8 cellular contexts compared by ENCODE assay signal in the genomic region with DNA sequence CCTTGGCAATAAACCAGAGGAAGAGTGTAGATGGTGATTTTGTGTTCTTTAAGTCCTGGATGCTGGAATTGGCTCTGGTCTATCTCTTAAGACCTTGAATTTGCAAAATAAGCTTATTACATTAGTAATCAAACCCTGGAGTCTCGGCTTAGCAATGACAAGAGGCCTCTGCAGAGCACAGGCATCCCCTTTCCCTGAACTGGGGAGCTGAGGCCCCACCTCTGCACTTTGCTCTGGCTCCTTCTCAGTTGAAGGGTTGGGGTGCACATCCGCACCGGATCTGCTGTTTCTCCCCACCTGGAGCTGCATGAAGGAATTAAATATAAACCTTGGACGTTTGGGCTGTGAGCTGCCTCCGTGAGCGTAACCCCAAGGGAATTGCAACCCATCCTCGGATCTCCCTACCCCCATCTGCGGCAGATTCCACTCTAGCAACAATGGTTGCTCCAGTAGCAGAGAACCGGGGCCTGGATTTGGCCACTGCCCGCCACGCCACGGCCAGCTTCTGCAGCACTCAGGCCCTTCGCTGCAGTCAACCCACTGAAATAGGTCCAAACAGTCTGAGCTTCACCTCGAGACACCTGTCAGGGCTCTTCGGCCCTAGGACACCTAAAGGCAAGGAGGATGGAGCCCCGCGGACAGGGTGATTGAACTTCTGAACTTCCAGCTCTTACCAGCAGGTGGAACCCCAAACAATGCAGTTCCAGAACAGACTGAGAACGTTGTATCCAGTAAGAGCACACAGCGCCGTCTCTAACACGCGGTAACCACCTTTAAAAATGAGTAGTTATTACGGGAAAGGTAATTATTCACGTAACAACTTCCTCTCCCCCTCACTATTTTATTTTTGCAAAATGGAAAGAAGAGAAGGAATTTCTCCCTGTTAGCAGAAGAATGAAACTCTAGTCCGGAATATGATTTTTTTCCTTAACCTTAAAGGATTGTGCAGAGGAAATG. TPM values are rescaled to one million over a fixed set of nuclear protein-coding genes. Genes with fewer than 3 reads are reported as not detected.
A peak's percentile ranks its signal among the peaks of the same experiment; 100 is the strongest.
DNase-seq lines count a peak whose midpoint lies in the region; ATAC-seq and TF ChIP-seq lines count a peak whose summit lies in the region.

No MANE protein-coding gene starts in this region.

- H3K27ac ChIP-seq in DOHH2 (ENCODE audit: low read depth, low read length): no peak overlapping the region
- H3K27ac ChIP-seq in testis: no peak overlapping the region

- H3K9me2 ChIP-seq in DOHH2 (replicated peaks; ENCODE audit: control insufficient read depth, low read length): no peaks in the 10 kb centered on the region

- H3K9me3 ChIP-seq in DOHH2 (ENCODE audit: control insufficient read depth, insufficient read depth, low read length): no peaks in the 10 kb centered on the region
- H3K9me3 ChIP-seq in testis: no peaks in the 10 kb centered on the region

- DNase-seq in LNCaP clone FGC (ENCODE audit: low read depth) (peak; percentile 48), RPMI8226 (peak; percentile 73), foreskin fibroblast (peak; percentile 52 to 83), omental fat pad (ENCODE audit: low spot score) (peak; percentile 26), testis (peak; percentile 84)
- peak; percentile 42 for DNase-seq in activated T-helper 9 cell treated with anti-CD3 and anti-CD28 coated beads, Interleukin-2, amount 50 U/mL, for 16 hours (ENCODE audit: low read depth)

- TF ChIP-seq CTCF in DOHH2 (IDR thresholded peaks at IDR 0.05; ENCODE audit: low read depth, low read length, poor library complexity, severe bottlenecking): peak; percentile 91
- peak; percentile 84 for TF ChIP-seq CTCF in LNCaP clone FGC (IDR thresholded peaks at IDR 0.05; ENCODE audit: control insufficient read depth, extremely low read depth, insufficient read depth)
- TF ChIP-seq CTCF in foreskin fibroblast (IDR thresholded peaks at IDR 0.05; ENCODE audit: low read depth, low read length): peak; percentile 87
- peak in 2 of 3 donors; percentile 74 to 76 for TF ChIP-seq CTCF in omental fat pad (IDR thresholded peaks at IDR 0.05)
- peak; percentile 56 to 74 (median 69) for TF ChIP-seq CTCF in testis (IDR thresholded peaks at IDR 0.05)

- no peaks in the 10 kb centered on the region for H3F3A ChIP-seq in DOHH2 (ENCODE audit: control insufficient read depth, insufficient read depth)

- H3K79me2 ChIP-seq in DOHH2 (ENCODE audit: control insufficient read depth, low read length): no peaks in the 10 kb centered on the region

- H3K4me1 ChIP-seq in DOHH2 (ENCODE audit: control insufficient read depth, low read length) (peaks cover 29% of the 10 kb centered on the region), testis (no peaks in the 10 kb centered on the region)

- H3K4me3 ChIP-seq in DOHH2 (ENCODE audit: low read length) (peak overlapping the region; percentile 48), LNCaP clone FGC (ENCODE audit: low read depth, low read length) (no peak overlapping the region), foreskin fibroblast (ENCODE audit: low read depth in 1 of 2, low read length in 2 of 2) (no peak overlapping the region), testis (no peak overlapping the region)

- 21 to 22% methylated on average over 14 to 25 of the region's 25 CpGs for WGBS in testis, 2 donors

- intact Hi-C loops in testis (cut with DNase I; ENCODE audit: low total_unique reads): loop anchor here (10.0 kb wide), 1 partner anchor 368 kb away; no protein-coding TSS in a partner anchor

- TF ChIP-seq POLR2A in testis (IDR thresholded peaks at IDR 0.05): no peak

- H3K4me2 ChIP-seq in DOHH2 (ENCODE audit: low read length): peak overlapping the region; percentile 65

- peak; percentile 73 for ATAC-seq in GM21825 (IDR thresholded peaks at IDR 0.05; ENCODE audit: unreplicated experiment)
- peak; percentile 96 for ATAC-seq in omental fat pad (ENCODE audit: low FRiP score)

- no peaks in the 10 kb centered on the region for H4K20me1 ChIP-seq in DOHH2 (ENCODE audit: control insufficient read depth, insufficient read depth, low read depth, low read length)

- H3K27me3 ChIP-seq in DOHH2 (ENCODE audit: control insufficient read depth, low read length): peaks cover 17% of the 10 kb centered on the region
- H3K27me3 ChIP-seq in testis: no peaks in the 10 kb centered on the region

- H3K36me3 ChIP-seq in DOHH2 (ENCODE audit: control insufficient read depth, low read length) (no peaks in the 10 kb centered on the region), testis (ENCODE audit: low read depth, missing control alignments) (no peaks in the 10 kb centered on the region)

RNA-seq across cellular contexts. Expression of gene CAPRIN1, which starts 54.8 kb away (rescaled TPM):
- total RNA-seq in omental fat pad (100 to 1,000 TPM; 130 to 190 (median 141) TPM), testis (100 to 1,000 TPM; 281 to 377 TPM)
- 419 TPM for polyA plus RNA-seq in testis (ENCODE audit: insufficient read depth, low read depth, low replicate concordance)

Comparison
In these comparisons a context has a peak if more than half of its experiments do, and no peak if none do; other contexts are left out.
1. DNase-seq: peak in every context shown above with its lines; median percentile 84 in testis; 73 in RPMI8226; 68 in foreskin fibroblast; 48 in LNCaP clone FGC; 42 in activated T-helper 9 cell treated with anti-CD3 and anti-CD28 coated beads, Interleukin-2, amount 50 U/mL, for 16 hours; 26 in omental fat pad.